ENCODE assay signal across 1 cellular context in the genomic region with DNA sequence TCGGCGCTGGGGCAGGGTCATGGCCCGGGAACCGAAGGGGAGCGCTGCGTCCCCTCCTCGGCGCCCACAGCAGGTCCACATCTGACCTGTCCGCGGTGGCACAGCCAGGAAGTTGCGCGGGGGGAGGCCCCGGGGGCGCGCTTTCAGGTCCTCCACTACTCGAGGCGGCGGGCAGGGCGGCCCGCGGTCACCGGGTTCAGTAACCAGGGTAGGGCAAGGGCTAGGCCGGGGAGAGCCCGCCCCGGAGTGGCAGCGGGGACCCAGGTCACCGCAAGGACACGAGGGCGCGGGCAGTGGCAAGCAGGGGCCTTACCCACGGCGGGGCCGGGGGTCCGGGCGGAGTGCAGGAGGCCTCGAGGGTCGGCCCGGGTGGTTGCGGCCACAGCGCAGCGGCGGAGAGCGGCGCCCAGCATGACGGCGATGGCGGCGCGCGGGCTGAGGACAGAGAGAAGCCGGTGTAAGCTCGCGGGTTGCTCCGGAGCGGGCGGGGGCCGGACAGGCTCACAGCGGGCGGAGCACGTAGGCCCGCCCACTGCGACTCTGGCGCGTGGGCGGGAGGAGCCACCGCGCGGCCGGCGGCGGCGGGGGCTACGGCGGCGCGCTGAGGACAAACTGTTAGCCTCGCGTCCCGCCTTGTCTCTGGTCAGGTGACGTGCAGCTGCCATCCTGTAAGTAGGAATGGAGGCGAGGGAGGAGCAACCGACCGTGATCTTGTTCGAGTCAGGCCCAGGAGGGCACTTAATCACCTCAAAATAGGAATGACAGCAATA.
TF ChIP-seq lines count a peak whose summit lies in the region.

A gene (minus strand): TSS at position 472 of the 770 bp plus-strand sequence. CDS start 59 bp downstream, at position 413.

TF ChIP-seq in HepG2, 621 proteins besides CTCF, POLR2A, EP300 and RAD21 (continued from another document and continues in another):
- TF ChIP-seq, protein P1, sequence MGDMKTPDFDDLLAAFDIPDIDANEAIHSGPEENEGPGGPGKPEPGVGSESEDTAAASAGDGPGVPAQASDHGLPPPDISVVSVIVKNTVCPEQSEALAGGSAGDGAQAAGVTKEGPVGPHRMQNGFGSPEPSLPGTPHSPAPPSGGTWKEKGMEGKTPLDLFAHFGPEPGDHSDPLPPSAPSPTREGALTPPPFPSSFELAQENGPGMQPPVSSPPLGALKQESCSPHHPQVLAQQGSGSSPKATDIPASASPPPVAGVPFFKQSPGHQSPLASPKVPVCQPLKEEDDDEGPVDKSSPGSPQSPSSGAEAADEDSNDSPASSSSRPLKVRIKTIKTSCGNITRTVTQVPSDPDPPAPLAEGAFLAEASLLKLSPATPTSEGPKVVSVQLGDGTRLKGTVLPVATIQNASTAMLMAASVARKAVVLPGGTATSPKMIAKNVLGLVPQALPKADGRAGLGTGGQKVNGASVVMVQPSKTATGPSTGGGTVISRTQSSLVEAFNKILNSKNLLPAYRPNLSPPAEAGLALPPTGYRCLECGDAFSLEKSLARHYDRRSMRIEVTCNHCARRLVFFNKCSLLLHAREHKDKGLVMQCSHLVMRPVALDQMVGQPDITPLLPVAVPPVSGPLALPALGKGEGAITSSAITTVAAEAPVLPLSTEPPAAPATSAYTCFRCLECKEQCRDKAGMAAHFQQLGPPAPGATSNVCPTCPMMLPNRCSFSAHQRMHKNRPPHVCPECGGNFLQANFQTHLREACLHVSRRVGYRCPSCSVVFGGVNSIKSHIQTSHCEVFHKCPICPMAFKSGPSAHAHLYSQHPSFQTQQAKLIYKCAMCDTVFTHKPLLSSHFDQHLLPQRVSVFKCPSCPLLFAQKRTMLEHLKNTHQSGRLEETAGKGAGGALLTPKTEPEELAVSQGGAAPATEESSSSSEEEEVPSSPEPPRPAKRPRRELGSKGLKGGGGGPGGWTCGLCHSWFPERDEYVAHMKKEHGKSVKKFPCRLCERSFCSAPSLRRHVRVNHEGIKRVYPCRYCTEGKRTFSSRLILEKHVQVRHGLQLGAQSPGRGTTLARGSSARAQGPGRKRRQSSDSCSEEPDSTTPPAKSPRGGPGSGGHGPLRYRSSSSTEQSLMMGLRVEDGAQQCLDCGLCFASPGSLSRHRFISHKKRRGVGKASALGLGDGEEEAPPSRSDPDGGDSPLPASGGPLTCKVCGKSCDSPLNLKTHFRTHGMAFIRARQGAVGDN (CRISPR knock-in tag; IDR thresholded peaks at IDR 0.05), result peak; percentile 95
- TF ChIP-seq, protein P2, sequence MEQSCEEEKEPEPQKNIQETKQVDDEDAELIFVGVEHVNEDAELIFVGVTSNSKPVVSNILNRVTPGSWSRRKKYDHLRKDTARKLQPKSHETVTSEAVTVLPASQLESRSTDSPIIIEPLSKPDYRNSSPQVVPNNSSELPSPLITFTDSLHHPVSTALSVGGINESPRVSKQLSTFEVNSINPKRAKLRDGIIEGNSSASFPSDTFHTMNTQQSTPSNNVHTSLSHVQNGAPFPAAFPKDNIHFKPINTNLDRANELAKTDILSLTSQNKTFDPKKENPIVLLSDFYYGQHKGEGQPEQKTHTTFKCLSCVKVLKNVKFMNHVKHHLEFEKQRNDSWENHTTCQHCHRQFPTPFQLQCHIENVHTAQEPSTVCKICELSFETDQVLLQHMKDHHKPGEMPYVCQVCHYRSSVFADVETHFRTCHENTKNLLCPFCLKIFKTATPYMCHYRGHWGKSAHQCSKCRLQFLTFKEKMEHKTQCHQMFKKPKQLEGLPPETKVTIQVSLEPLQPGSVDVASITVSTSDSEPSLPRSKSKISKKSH (CRISPR knock-in tag; IDR thresholded peaks at IDR 0.05; ENCODE audit: borderline replicate concordance), result peak; percentile 85; the same call in 1 of the 2 replicates
- TF ChIP-seq MED1 (CRISPR knock-in tag; IDR thresholded peaks at IDR 0.05), result peak; percentile 79
- no peak for TF ChIP-seq ZSCAN12 (CRISPR knock-in tag; IDR thresholded peaks at IDR 0.05)
- TF ChIP-seq IRF2 (CRISPR knock-in tag; IDR thresholded peaks at IDR 0.05), result peak; percentile 19; the same call in 1 of the 2 replicates
- TF ChIP-seq HIVEP1 (CRISPR knock-in tag; IDR thresholded peaks at IDR 0.05), result peak; percentile 44; the same call in 1 of the 2 replicates
- TF ChIP-seq EHMT2 (IDR thresholded peaks at IDR 0.05; ENCODE audit: borderline replicate concordance, low read depth, low read length), result no peak
- no peak for TF ChIP-seq ZNF282 (IDR thresholded peaks at IDR 0.05; ENCODE audit: partially characterized antibody)
- TF ChIP-seq ERF (CRISPR knock-in tag; IDR thresholded peaks at IDR 0.05), result peak; percentile 87; the same call in 1 of the 2 replicates
- TF ChIP-seq MAFK (conservative IDR thresholded peaks at IDR 0.05 in 1 of 2, IDR thresholded peaks at IDR 0.05 in 1 of 2; ENCODE audit: low read length in 2 of 2), result no peak
- no peak for TF ChIP-seq KDM6A (CRISPR knock-in tag; IDR thresholded peaks at IDR 0.05; ENCODE audit: low read depth)
- TF ChIP-seq, protein P3, sequence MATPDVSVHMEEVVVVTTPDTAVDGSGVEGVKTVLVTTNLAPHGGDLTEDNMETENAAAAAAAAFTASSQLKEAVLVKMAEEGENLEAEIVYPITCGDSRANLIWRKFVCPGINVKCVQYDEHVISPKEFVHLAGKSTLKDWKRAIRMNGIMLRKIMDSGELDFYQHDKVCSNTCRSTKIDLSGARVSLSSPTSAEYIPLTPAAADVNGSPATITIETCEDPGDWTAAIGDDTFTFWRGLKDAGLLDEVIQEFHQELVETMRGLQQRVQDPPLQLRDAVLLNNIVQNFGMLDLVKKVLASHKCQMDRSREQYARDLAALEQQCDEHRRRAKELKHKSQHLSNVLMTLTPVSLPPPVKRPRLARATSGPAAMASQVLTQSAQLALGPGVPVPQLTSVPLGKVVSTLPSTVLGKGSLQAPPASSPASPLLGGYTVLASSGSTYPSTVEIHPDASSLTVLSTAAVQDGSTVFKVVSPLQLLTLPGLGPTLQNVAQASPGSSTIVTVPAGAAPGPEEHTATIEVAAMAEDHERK (CRISPR knock-in tag; IDR thresholded peaks at IDR 0.05; ENCODE audit: low read depth), result peak; percentile 77; the same call in 1 of the 2 replicates
- no peak for TF ChIP-seq NFYB (CRISPR knock-in tag; IDR thresholded peaks at IDR 0.05)
- TF ChIP-seq, protein P4, sequence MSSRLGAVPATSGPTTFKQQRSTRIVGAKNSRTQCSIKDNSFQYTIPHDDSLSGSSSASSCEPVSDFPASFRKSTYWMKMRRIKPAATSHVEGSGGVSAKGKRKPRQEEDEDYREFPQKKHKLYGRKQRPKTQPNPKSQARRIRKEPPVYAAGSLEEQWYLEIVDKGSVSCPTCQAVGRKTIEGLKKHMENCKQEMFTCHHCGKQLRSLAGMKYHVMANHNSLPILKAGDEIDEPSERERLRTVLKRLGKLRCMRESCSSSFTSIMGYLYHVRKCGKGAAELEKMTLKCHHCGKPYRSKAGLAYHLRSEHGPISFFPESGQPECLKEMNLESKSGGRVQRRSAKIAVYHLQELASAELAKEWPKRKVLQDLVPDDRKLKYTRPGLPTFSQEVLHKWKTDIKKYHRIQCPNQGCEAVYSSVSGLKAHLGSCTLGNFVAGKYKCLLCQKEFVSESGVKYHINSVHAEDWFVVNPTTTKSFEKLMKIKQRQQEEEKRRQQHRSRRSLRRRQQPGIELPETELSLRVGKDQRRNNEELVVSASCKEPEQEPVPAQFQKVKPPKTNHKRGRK (CRISPR knock-in tag; IDR thresholded peaks at IDR 0.05), result no peak
- TF ChIP-seq ZFP37 (CRISPR knock-in tag; IDR thresholded peaks at IDR 0.05; ENCODE audit: borderline replicate concordance), result no peak
- TF ChIP-seq BORCS8-MEF2B (CRISPR knock-in tag; IDR thresholded peaks at IDR 0.05), result peak; percentile 66
- TF ChIP-seq, protein P5, sequence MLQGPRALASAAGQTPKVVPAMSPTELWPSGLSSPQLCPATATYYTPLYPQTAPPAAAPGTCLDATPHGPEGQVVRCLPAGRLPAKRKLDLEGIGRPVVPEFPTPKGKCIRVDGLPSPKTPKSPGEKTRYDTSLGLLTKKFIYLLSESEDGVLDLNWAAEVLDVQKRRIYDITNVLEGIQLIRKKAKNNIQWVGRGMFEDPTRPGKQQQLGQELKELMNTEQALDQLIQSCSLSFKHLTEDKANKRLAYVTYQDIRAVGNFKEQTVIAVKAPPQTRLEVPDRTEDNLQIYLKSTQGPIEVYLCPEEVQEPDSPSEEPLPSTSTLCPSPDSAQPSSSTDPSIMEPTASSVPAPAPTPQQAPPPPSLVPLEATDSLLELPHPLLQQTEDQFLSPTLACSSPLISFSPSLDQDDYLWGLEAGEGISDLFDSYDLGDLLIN (CRISPR knock-in tag; IDR thresholded peaks at IDR 0.05; ENCODE audit: borderline replicate concordance), result no peak
- TF ChIP-seq, protein P6, sequence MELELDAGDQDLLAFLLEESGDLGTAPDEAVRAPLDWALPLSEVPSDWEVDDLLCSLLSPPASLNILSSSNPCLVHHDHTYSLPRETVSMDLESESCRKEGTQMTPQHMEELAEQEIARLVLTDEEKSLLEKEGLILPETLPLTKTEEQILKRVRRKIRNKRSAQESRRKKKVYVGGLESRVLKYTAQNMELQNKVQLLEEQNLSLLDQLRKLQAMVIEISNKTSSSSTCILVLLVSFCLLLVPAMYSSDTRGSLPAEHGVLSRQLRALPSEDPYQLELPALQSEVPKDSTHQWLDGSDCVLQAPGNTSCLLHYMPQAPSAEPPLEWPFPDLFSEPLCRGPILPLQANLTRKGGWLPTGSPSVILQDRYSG (CRISPR knock-in tag; IDR thresholded peaks at IDR 0.05), result peak; percentile 81
- no peak for TF ChIP-seq SIX1 (CRISPR knock-in tag; IDR thresholded peaks at IDR 0.05; ENCODE audit: borderline replicate concordance)
- TF ChIP-seq, protein P7, sequence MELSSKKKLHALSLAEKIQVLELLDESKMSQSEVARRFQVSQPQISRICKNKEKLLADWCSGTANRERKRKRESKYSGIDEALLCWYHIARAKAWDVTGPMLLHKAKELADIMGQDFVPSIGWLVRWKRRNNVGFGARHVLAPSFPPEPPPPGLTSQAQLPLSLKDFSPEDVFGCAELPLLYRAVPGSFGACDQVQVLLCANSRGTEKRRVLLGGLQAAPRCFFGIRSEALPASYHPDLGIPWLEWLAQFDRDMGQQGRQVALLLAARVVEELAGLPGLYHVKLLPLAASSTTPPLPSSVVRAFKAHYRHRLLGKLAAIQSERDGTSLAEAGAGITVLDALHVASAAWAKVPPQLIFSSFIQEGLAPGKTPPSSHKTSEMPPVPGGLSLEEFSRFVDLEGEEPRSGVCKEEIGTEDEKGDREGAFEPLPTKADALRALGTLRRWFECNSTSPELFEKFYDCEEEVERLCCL (CRISPR knock-in tag; IDR thresholded peaks at IDR 0.05; ENCODE audit: borderline replicate concordance), result no peak
- TF ChIP-seq ATF7 (IDR thresholded peaks at IDR 0.05), result no peak
- no peak; the same call in 1 of the 2 replicates for TF ChIP-seq ATF7 (CRISPR knock-in tag; IDR thresholded peaks at IDR 0.05)
- TF ChIP-seq FOXO1 (CRISPR knock-in tag; IDR thresholded peaks at IDR 0.05), result peak; percentile 15; the same call in 1 of the 2 replicates
- TF ChIP-seq MXI1 (IDR thresholded peaks at IDR 0.05; ENCODE audit: borderline replicate concordance, low read depth, low read length), result peak; percentile 77; the same call in 2 of the 3 replicates
- peak; percentile 60; the same call in 1 of the 2 replicates for TF ChIP-seq TBX2 (CRISPR knock-in tag; IDR thresholded peaks at IDR 0.05; ENCODE audit: borderline replicate concordance)
- peak; percentile 64; the same call in 1 of the 2 replicates for TF ChIP-seq RNF2 (conservative IDR thresholded peaks at IDR 0.05; ENCODE audit: low read depth)
- no peak for TF ChIP-seq HOXA9 (CRISPR knock-in tag; IDR thresholded peaks at IDR 0.05; ENCODE audit: borderline replicate concordance)
- TF ChIP-seq, protein P8, sequence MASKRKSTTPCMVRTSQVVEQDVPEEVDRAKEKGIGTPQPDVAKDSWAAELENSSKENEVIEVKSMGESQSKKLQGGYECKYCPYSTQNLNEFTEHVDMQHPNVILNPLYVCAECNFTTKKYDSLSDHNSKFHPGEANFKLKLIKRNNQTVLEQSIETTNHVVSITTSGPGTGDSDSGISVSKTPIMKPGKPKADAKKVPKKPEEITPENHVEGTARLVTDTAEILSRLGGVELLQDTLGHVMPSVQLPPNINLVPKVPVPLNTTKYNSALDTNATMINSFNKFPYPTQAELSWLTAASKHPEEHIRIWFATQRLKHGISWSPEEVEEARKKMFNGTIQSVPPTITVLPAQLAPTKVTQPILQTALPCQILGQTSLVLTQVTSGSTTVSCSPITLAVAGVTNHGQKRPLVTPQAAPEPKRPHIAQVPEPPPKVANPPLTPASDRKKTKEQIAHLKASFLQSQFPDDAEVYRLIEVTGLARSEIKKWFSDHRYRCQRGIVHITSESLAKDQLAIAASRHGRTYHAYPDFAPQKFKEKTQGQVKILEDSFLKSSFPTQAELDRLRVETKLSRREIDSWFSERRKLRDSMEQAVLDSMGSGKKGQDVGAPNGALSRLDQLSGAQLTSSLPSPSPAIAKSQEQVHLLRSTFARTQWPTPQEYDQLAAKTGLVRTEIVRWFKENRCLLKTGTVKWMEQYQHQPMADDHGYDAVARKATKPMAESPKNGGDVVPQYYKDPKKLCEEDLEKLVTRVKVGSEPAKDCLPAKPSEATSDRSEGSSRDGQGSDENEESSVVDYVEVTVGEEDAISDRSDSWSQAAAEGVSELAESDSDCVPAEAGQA (IDR thresholded peaks at IDR 0.05; ENCODE audit: low read depth), result peak; percentile 37
- TF ChIP-seq, protein P8 (CRISPR knock-in tag; IDR thresholded peaks at IDR 0.05; ENCODE audit: borderline replicate concordance), result no peak
- TF ChIP-seq SKI (IDR thresholded peaks at IDR 0.05; ENCODE audit: partially characterized antibody), result peak; percentile 60
- no peak for TF ChIP-seq SNAPC2 (CRISPR knock-in tag; IDR thresholded peaks at IDR 0.05)
- TF ChIP-seq ZNF263 (CRISPR knock-in tag; IDR thresholded peaks at IDR 0.05), result peak; percentile 23; the same call in 1 of the 2 replicates
- TF ChIP-seq ZNF780A (CRISPR knock-in tag; IDR thresholded peaks at IDR 0.05), result no peak; the same call in 1 of the 2 replicates
- peak; percentile 28; the same call in 1 of the 2 replicates for TF ChIP-seq GATAD2A (CRISPR knock-in tag; IDR thresholded peaks at IDR 0.05)
- TF ChIP-seq ZNF331 (CRISPR knock-in tag; IDR thresholded peaks at IDR 0.05), result peak; percentile 68; the same call in 1 of the 2 replicates
- no peak for TF ChIP-seq RCOR2 (CRISPR knock-in tag; IDR thresholded peaks at IDR 0.05)
